In genomic region chr1:9239622-9240401, GRCh38 we compare ENCODE assay signal across 1 cellular context.
TF ChIP-seq lines count a peak whose summit lies in the region.

No MANE protein-coding gene starts in this region.

TF ChIP-seq in GM12878, 131 proteins besides CTCF, POLR2A, EP300 and RAD21 (continued from another document):
- TF ChIP-seq NR2F1 (conservative IDR thresholded peaks at IDR 0.05) (peak; percentile 81), CBFB (IDR thresholded peaks at IDR 0.05; ENCODE audit: low read depth) (peak; percentile 85), RUNX3 (IDR thresholded peaks at IDR 0.05; ENCODE audit: low read length) (peak; percentile 94), NKRF (conservative IDR thresholded peaks at IDR 0.05) (0 out of 2 replicates have a peak, but pooled peaks have one; percentile 21), ZBTB4 (CRISPR knock-in tag; IDR thresholded peaks at IDR 0.05) (no peak), IRF5 (IDR thresholded peaks at IDR 0.05; ENCODE audit: borderline replicate concordance) (peak; percentile 56; the same call in 1 of the 2 replicates), MLLT1 (IDR thresholded peaks at IDR 0.05) (peak; percentile 49; the same call in 1 of the 2 replicates), MYC (IDR thresholded peaks at IDR 0.05; ENCODE audit: insufficient read depth, insufficient read length, insufficient replicate concordance, low read length, severe bottlenecking) (no peak), FOS (IDR thresholded peaks at IDR 0.05; ENCODE audit: borderline replicate concordance, extremely low read depth, insufficient read length) (no peak), BCL3 (IDR thresholded peaks at IDR 0.05; ENCODE audit: borderline replicate concordance, insufficient read depth, low read depth, low read length, poor library complexity, severe bottlenecking) (no peak), NFXL1 (IDR thresholded peaks at IDR 0.05; ENCODE audit: borderline replicate concordance) (no peak), BHLHE40 (IDR thresholded peaks at IDR 0.05; ENCODE audit: borderline replicate concordance in 1 of 2, low read depth in 2 of 2, low read length in 1 of 2) (peak in 1 of 2 experiments; percentile 71; a peak in 2 of 4 replicates), RELB (IDR thresholded peaks at IDR 0.05; ENCODE audit: low read depth) (peak; percentile 54), IKZF2 (IDR thresholded peaks at IDR 0.05) (peak; percentile 85 to 89), TCF3 (IDR thresholded peaks at IDR 0.05; ENCODE audit: borderline replicate concordance, insufficient read depth, low read depth, low read length) (0 out of 2 replicates have a peak, but pooled peaks have one; percentile 69), MXI1 (IDR thresholded peaks at IDR 0.05; ENCODE audit: low read depth, low read length) (peak; percentile 20; the same call in 1 of the 2 replicates), CHD1 (IDR thresholded peaks at IDR 0.05; ENCODE audit: low read depth, low read length) (no peak), GATAD2B (conservative IDR thresholded peaks at IDR 0.05; ENCODE audit: low read depth) (peak; percentile 43; the same call in 1 of the 2 replicates), ZNF622 (IDR thresholded peaks at IDR 0.05) (no peak), BCL11A (IDR thresholded peaks at IDR 0.05; ENCODE audit: low read depth, low read length) (0 out of 2 replicates have a peak, but pooled peaks have one; percentile 21), TCF12 (IDR thresholded peaks at IDR 0.05; ENCODE audit: low read depth, low read length) (peak; percentile 67; the same call in 1 of the 2 replicates), BACH1 (IDR thresholded peaks at IDR 0.05; ENCODE audit: borderline replicate concordance) (no peak), IKZF1 (conservative IDR thresholded peaks at IDR 0.05) (peak; percentile 87), ZNF24 (IDR thresholded peaks at IDR 0.05) (no peak), MTA2 (IDR thresholded peaks at IDR 0.05; ENCODE audit: low read depth) (peak; percentile 51; the same call in 1 of the 2 replicates), ZNF384 (IDR thresholded peaks at IDR 0.05; ENCODE audit: borderline replicate concordance, low read depth, low read length) (no peak), SREBF1 (IDR thresholded peaks at IDR 0.05; ENCODE audit: low read length) (no peak), NR2C1 (IDR thresholded peaks at IDR 0.05) (0 out of 2 replicates have a peak, but pooled peaks have one; percentile 29), YY1 (IDR thresholded peaks at IDR 0.05; ENCODE audit: low read depth, low read length) (0 out of 2 replicates have a peak, but pooled peaks have one; percentile 31), DPF2 (IDR thresholded peaks at IDR 0.05) (peak; percentile 78), ZNF687 (IDR thresholded peaks at IDR 0.05) (peak; percentile 53; the same call in 1 of the 2 replicates), NFIC (IDR thresholded peaks at IDR 0.05; ENCODE audit: low read depth, low read length) (peak; percentile 29; the same call in 1 of the 2 replicates), PML (IDR thresholded peaks at IDR 0.05; ENCODE audit: low read length) (no peak), ELK1 (IDR thresholded peaks at IDR 0.05; ENCODE audit: low read depth, low read length) (no peak), NBN (IDR thresholded peaks at IDR 0.05) (peak; percentile 31; the same call in 1 of the 2 replicates), EED (IDR thresholded peaks at IDR 0.05; ENCODE audit: low read depth) (peak; percentile 88)
